ENCODE assay signal across 10 cellular contexts in genomic region chr15:78374436-78375393, GRCh38. TPM values are rescaled to one million over a fixed set of nuclear protein-coding genes. Genes with fewer than 3 reads are reported as not detected.
DNase-seq lines count a peak whose midpoint lies in the region; ATAC-seq, FAIRE-seq and TF ChIP-seq lines count a peak whose summit lies in the region.
"Had no signal": no experiment of that assay in that cellular context is flagged by ENCODE, and none has a peak within 500 bp of the region (broad histone marks: within the 10 kb centered on the region; RNA-seq: fewer than 3 reads in every experiment).

No MANE protein-coding gene starts in this region.

- no TSS peak for BruUV-seq in A673 (replicated peaks; lab: Mats Ljungman, UMichigan)

- H3K27me3 ChIP-seq in CD4-positive, alpha-beta T cell (ENCODE audit: control insufficient read depth, insufficient read depth, low read length), result no peaks in the 10 kb centered on the region
- H3K27me3 ChIP-seq in A673 (replicated peaks; ENCODE audit: insufficient read depth, low read depth, low read length, poor library complexity), result no peaks in the 10 kb centered on the region

- H3K4me1 ChIP-seq in kidney (ENCODE audit: control insufficient read depth in 1 of 2, insufficient read depth in 1 of 2, low read depth in 1 of 2, low read length in 2 of 2) (no peaks in the 10 kb centered on the region), A673 (ENCODE audit: insufficient read depth, low read length, poor library complexity, severe bottlenecking) (no peaks in the 10 kb centered on the region)

- H3K4me1 Mint-ChIP-seq in CD4-positive, alpha-beta T cell (ENCODE audit: low read depth), result peaks cover 8% of the 10 kb centered on the region

- intact Hi-C loops in CD4-positive, alpha-beta T cell (cut with DNase I, micrococcal nuclease), result no loop called here
- intact Hi-C loops in kidney (cut with DNase I), result no loop called here
- intact Hi-C loops in A673 (cut with micrococcal nuclease; ENCODE audit: unreplicated experiment), result no loop called here

- no peak for FAIRE-seq in kidney (lab: Jason Lieb, UNC)

- POLR2A ChIA-PET in CD4-positive, alpha-beta T cell (lab: Charles Lee), result no interaction called here
- POLR2A ChIA-PET in A673 (lab: Charles Lee; ENCODE audit: low non-redundant PET), result no interaction called here

- H3K9me3 Mint-ChIP-seq in CD4-positive, alpha-beta T cell, result no peaks in the 10 kb centered on the region

- no peak overlapping the region for H3K4me3 ChIP-seq in kidney (ENCODE audit: low read length in 2 of 2)
- no peak overlapping the region for H3K4me3 ChIP-seq in A673 (ENCODE audit: low read depth, low read length, poor library complexity, severe bottlenecking)

- no peaks in the 10 kb centered on the region for H3K27me3 Mint-ChIP-seq in CD4-positive, alpha-beta T cell

- no peak overlapping the region for H3K27ac Mint-ChIP-seq in CD4-positive, alpha-beta T cell

- no peak overlapping the region for H3K27ac ChIP-seq in CD4-positive, alpha-beta T cell (ENCODE audit: low read depth, low read length)
- peak overlapping the region in 1 of 2 donors; percentile 51 for H3K27ac ChIP-seq in kidney (ENCODE audit: low read depth in 2 of 2, low read length in 2 of 2)
- H3K27ac ChIP-seq in A673 (ENCODE audit: low read depth, low read length, poor library complexity, severe bottlenecking), result no peak overlapping the region

- H3K36me3 ChIP-seq in kidney (ENCODE audit: control insufficient read depth in 1 of 2, insufficient read depth in 2 of 2, low read length in 2 of 2) (no peaks in the 10 kb centered on the region), A673 (ENCODE audit: insufficient read depth, low read length, poor library complexity, severe bottlenecking) (no peaks in the 10 kb centered on the region)

- H3K36me3 Mint-ChIP-seq in CD4-positive, alpha-beta T cell (ENCODE audit: low read depth), result no peaks in the 10 kb centered on the region

- H3K4me3 Mint-ChIP-seq in CD4-positive, alpha-beta T cell, result no peak overlapping the region

- H3K9ac ChIP-seq in kidney (ENCODE audit: low read length in 2 of 2), result no peak overlapping the region

- H3K9me3 ChIP-seq in CD4-positive, alpha-beta T cell (ENCODE audit: control insufficient read depth, low read length), result no peaks in the 10 kb centered on the region
- H3K9me3 ChIP-seq in kidney (ENCODE audit: control insufficient read depth in 1 of 2, low read length in 2 of 2) (no peaks in the 10 kb centered on the region), A673 (ENCODE audit: low read depth, low read length, poor library complexity, severe bottlenecking) (no peaks in the 10 kb centered on the region)

- no peak for TF ChIP-seq CTCF in CD4-positive, alpha-beta T cell (IDR thresholded peaks at IDR 0.05)
- no peak for TF ChIP-seq CTCF in kidney (IDR thresholded peaks at IDR 0.05; ENCODE audit: borderline replicate concordance, extremely low read depth, insufficient read depth)
- TF ChIP-seq CTCF in A673 (conservative IDR thresholded peaks at IDR 0.05; ENCODE audit: low read depth, low read length), result no peak

- CTCF ChIA-PET in CD4-positive, alpha-beta T cell (lab: Charles Lee), result no interaction called here
- CTCF ChIA-PET in A673 (lab: Charles Lee), result no interaction called here

- ATAC-seq in CD4-positive, alpha-beta T cell (ENCODE audit: poor library complexity), result peak; percentile 43

- no peak for DNase-seq in CD4-positive, alpha-beta T cell
- DNase-seq in M059J (ENCODE audit: low read depth), result peak; percentile 70
- DNase-seq in UCSD-AML1 (lab: John Stamatoyannopoulos, UW; ENCODE audit: unreplicated experiment), result peak; percentile 60
- DNase-seq in mesenteric fat pad (ENCODE audit: low spot score), result peak; percentile 76
- DNase-seq in COR-L47 (lab: John Stamatoyannopoulos, UW), result no peak
- no peak for DNase-seq in kidney
- no peak for DNase-seq in A673 (ENCODE audit: low spot score)
- no peak for DNase-seq in activated effector memory CD4-positive, alpha-beta T cell treated with anti-CD3 and anti-CD28 coated beads, Interleukin-2, amount 50 U/mL, for 16 hours
- DNase-seq: NCI-H526; stimulated activated CD4-positive, alpha-beta T cell treated with anti-CD3 and anti-CD28 coated beads, Interleukin-12 subunit alpha, Interleukin-12 subunit beta, amount 100 ng/mL, for 4 hours had no signal

RNA-seq across cellular contexts. Expression of gene CRABP1, which starts 34.6 kb away (rescaled TPM):
- total RNA-seq in CD4-positive, alpha-beta T cell, result not detected
- not detected in 2 replicates for total RNA-seq in M059J (2014; rRNA removed; shearing (Covaris generic))
- total RNA-seq in mesenteric fat pad, result not detected
- not detected for total RNA-seq in kidney
- polyA plus RNA-seq in kidney (ENCODE audit: insufficient read depth, low read depth, low replicate concordance), result 61.0 TPM
- total RNA-seq in A673 (2021), result 57.1 and 61.2 TPM in 2 replicates

Comparison
In these comparisons a context has a peak if more than half of its experiments do, and no peak if none do; other contexts are left out.
1. DNase-seq: peak in M059J (single experiment), UCSD-AML1 (single experiment) and mesenteric fat pad (single experiment); none in CD4-positive, alpha-beta T cell (0 of 10), COR-L47 (single experiment), kidney (single experiment), A673 (single experiment) and activated effector memory CD4-positive, alpha-beta T cell treated with anti-CD3 and anti-CD28 coated beads, Interleukin-2, amount 50 U/mL, for 16 hours (single experiment).
2. RNA of gene CRABP1, which starts 34.6 kb away (total RNA-seq): 57.1 to 61.2 TPM in A673; not detected in mesenteric fat pad (single experiment), not detected in CD4-positive, alpha-beta T cell, not detected in M059J and not detected in kidney (single experiment); every median in the first group is over 10 times any median in the second.